ENCODE assay signal across 9 cellular contexts in genomic region chr10:932589-932988, GRCh38. TPM values are rescaled to one million over a fixed set of nuclear protein-coding genes. Genes with fewer than 3 reads are reported as not detected.
DNase-seq lines count a peak whose midpoint lies in the region; ATAC-seq and TF ChIP-seq lines count a peak whose summit lies in the region.
"Had no signal": no experiment of that assay in that cellular context is flagged by ENCODE, and none has a peak within 500 bp of the region (broad histone marks: within the 10 kb centered on the region; RNA-seq: fewer than 3 reads in every experiment).

No MANE protein-coding gene starts in this region.

- no peaks in the 10 kb centered on the region for H3K36me3 ChIP-seq in suprapubic skin

- no peak for ATAC-seq in activated T-cell treated with anti-CD3 and anti-CD28 coated beads, Interleukin-2, amount 50 U/mL, for 4 hours
- ATAC-seq in GM18867 (IDR thresholded peaks at IDR 0.05; ENCODE audit: unreplicated experiment) = no peak

- no peaks in the 10 kb centered on the region for H3K27me3 ChIP-seq in suprapubic skin

- DNase-seq in activated T-cell treated with anti-CD3 and anti-CD28 coated beads, Interleukin-2, amount 50 U/mL, for 4 hours = no peak
- DNase-seq in islet precursor cell = peak; percentile 54
- peak in 1 of 2 donors; percentile 75 for DNase-seq in suprapubic skin (ENCODE audit: low spot score in 2 of 2)
- DNase-seq in stimulated activated naive CD4-positive, alpha-beta T cell treated with Interleukin-2 at 50 U/mL for 16 hours (lab: John Stamatoyannopoulos, UW) = no peak
- no peak for DNase-seq in activated CD4-positive, CD25-positive, alpha-beta regulatory T cell (lab: John Stamatoyannopoulos, UW)
- DNase-seq: activated CD4-positive, alpha-beta T cell treated with anti-CD3 and anti-CD28 coated beads, Interleukin-2, amount 50 U/mL, for 4 hours; NCI-H2171 treated with DMSO at 0.1 percent for 48 hours had no signal

- TF ChIP-seq EP300 in suprapubic skin (IDR thresholded peaks at IDR 0.05) = no peak

- H3K9me3 ChIP-seq in suprapubic skin = no peaks in the 10 kb centered on the region

- no peak for TF ChIP-seq POLR2A in suprapubic skin (IDR thresholded peaks at IDR 0.05)

- peaks cover 0 to 1% (median 0%) of the 10 kb centered on the region in 3 donors for H3K9me3 Mint-ChIP-seq in IgD-negative memory B cell
- H3K9me3 Mint-ChIP-seq in activated T-cell treated with anti-CD3 and anti-CD28 coated beads, Interleukin-2, amount 50 U/mL, for 4 hours = no peaks in the 10 kb centered on the region

- H3K36me3 Mint-ChIP-seq in IgD-negative memory B cell = no peaks in the 10 kb centered on the region
- peaks cover 2% of the 10 kb centered on the region for H3K36me3 Mint-ChIP-seq in activated T-cell treated with anti-CD3 and anti-CD28 coated beads, Interleukin-2, amount 50 U/mL, for 4 hours (ENCODE audit: insufficient read depth)

- H3K4me3 ChIP-seq in suprapubic skin = peak overlapping the region; percentile 87

- peaks cover 23 to 33% (median 24%) of the 10 kb centered on the region in 3 donors for H3K4me1 Mint-ChIP-seq in IgD-negative memory B cell
- H3K4me1 Mint-ChIP-seq in activated T-cell treated with anti-CD3 and anti-CD28 coated beads, Interleukin-2, amount 50 U/mL, for 4 hours (ENCODE audit: low read depth) = peaks cover 29% of the 10 kb centered on the region

- peak overlapping the region; percentile 74 to 92 (median 88) for H3K4me3 Mint-ChIP-seq in IgD-negative memory B cell
- peak overlapping the region; percentile 74 for H3K4me3 Mint-ChIP-seq in activated T-cell treated with anti-CD3 and anti-CD28 coated beads, Interleukin-2, amount 50 U/mL, for 4 hours

- peak overlapping the region; percentile 98 for H3K27ac ChIP-seq in suprapubic skin

- no peak for TF ChIP-seq CTCF in suprapubic skin (IDR thresholded peaks at IDR 0.05)

- WGBS in suprapubic skin = 90% methylated on average over 22 of the region's 28 CpGs

- H3K27me3 Mint-ChIP-seq in IgD-negative memory B cell = peaks cover 22% of the 10 kb centered on the region
- H3K27me3 Mint-ChIP-seq in activated T-cell treated with anti-CD3 and anti-CD28 coated beads, Interleukin-2, amount 50 U/mL, for 4 hours (ENCODE audit: low read depth) = no peaks in the 10 kb centered on the region

- peaks cover 33% of the 10 kb centered on the region for H3K4me1 ChIP-seq in suprapubic skin

- H3K27ac Mint-ChIP-seq in IgD-negative memory B cell = peak overlapping the region in 2 of 3 donors; percentile 62 to 84

RNA-seq across cellular contexts. Expression of gene LARP4B, which starts 1.1 kb away (rescaled TPM):
- polyA plus RNA-seq in IgD-negative memory B cell = 31.3 TPM
- 100 to 1,000 TPM; 126 to 143 (median 138) TPM for total RNA-seq in activated T-cell treated with anti-CD3 and anti-CD28 coated beads, Interleukin-2, amount 50 U/mL, for 4 hours
- total RNA-seq in suprapubic skin = 100 to 1,000 TPM in 1 of 4 donors, 10 to 100 TPM in 3; 53.5 to 100 (median 69.7) TPM

RNA-seq across cellular contexts. Expression of gene GTPBP4, which starts 55.6 kb away (rescaled TPM):
- polyA plus RNA-seq in IgD-negative memory B cell = 20.7 TPM
- 100 to 1,000 TPM; 223 to 244 (median 226) TPM for total RNA-seq in activated T-cell treated with anti-CD3 and anti-CD28 coated beads, Interleukin-2, amount 50 U/mL, for 4 hours
- total RNA-seq in suprapubic skin = 10 to 100 TPM; 14.4 to 37.2 (median 28.5) TPM

Comparison
In these comparisons a context has a peak if more than half of its experiments do, and no peak if none do; other contexts are left out.
1. RNA of gene GTPBP4, which starts 55.6 kb away (total RNA-seq): 223 to 244 TPM in activated T-cell treated with anti-CD3 and anti-CD28 coated beads, Interleukin-2, amount 50 U/mL, for 4 hours; 14.4 to 37.2 TPM in suprapubic skin; every median in the first group is over 4 times any median in the second.